In the genomic region with DNA sequence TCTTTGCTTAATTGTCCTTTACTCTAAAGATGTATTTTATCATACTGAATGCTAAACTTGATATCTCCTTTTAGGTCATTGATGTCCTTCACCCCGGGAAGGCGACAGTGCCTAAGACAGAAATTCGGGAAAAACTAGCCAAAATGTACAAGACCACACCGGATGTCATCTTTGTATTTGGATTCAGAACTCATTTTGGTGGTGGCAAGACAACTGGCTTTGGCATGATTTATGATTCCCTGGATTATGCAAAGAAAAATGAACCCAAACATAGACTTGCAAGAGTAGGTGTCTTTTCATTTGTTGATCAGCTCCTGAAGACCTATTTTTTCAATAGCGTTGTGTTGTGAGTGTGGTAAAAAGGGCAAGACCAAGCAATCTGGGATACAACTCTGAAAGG, we compare ENCODE assay signal across 7 cellular contexts. TPM values are rescaled to one million over a fixed set of nuclear protein-coding genes. Genes with fewer than 3 reads are reported as not detected.
DNase-seq lines count a peak whose midpoint lies in the region; ATAC-seq and TF ChIP-seq lines count a peak whose summit lies in the region.

No MANE protein-coding gene starts in this region.

- intact Hi-C loops in OCI-LY7 (cut with micrococcal nuclease; ENCODE audit: unreplicated experiment) = no loop called here

- H3K4me1 ChIP-seq in OCI-LY7 (ENCODE audit: insufficient read depth, low read length, poor library complexity, severe bottlenecking) = peaks cover 59% of the 10 kb centered on the region
- peaks cover 16% of the 10 kb centered on the region for H3K4me1 ChIP-seq in endocrine pancreas (ENCODE audit: control insufficient read depth, insufficient read depth, low read length)
- H3K4me1 ChIP-seq in trophoblast cell (ENCODE audit: control insufficient read depth in 1 of 2, insufficient read depth in 2 of 2, low read length in 2 of 2) = peaks cover 0 to 3% of the 10 kb centered on the region in 2 experiments

- H4K20me1 ChIP-seq in OCI-LY7 (ENCODE audit: insufficient read depth, low read length) = peaks cover 60% of the 10 kb centered on the region

- peaks cover 69% of the 10 kb centered on the region for H3K79me2 ChIP-seq in OCI-LY7 (ENCODE audit: insufficient read depth, low read depth, low read length)
- peaks cover 10% of the 10 kb centered on the region for H3K79me2 ChIP-seq in trophoblast cell (ENCODE audit: control insufficient read depth, insufficient read depth, low read length, poor library complexity)

- H4K91ac ChIP-seq in trophoblast cell (ENCODE audit: low read depth, low read length) = no peak overlapping the region

- DNase-seq in GM12865 (ENCODE audit: low read depth) (no peak), OCI-LY7 (ENCODE audit: low spot score) (no peak), trophoblast cell (no peak), DMS53 treated with DMSO at 0.1 percent for 48 hours (lab: John Stamatoyannopoulos, UW; ENCODE audit: unreplicated experiment) (no peak), NCI-H2196 (lab: John Stamatoyannopoulos, UW; ENCODE audit: unreplicated experiment) (no peak)

- H3K23ac ChIP-seq in trophoblast cell (ENCODE audit: low read length) = no peak overlapping the region

- H2AK5ac ChIP-seq in trophoblast cell (ENCODE audit: low read length) = no peak overlapping the region

- CTCF ChIA-PET in OCI-LY7 (lab: Charles Lee; ENCODE audit: unreplicated experiment) = no interaction called here

- TF ChIP-seq CTCF in GM12865 (IDR thresholded peaks at IDR 0.05; ENCODE audit: insufficient read depth, low read depth, low read length, missing control alignments) (no peak), OCI-LY7 (conservative IDR thresholded peaks at IDR 0.05; ENCODE audit: low read length) (no peak)

- H3K36me3 ChIP-seq in OCI-LY7 (ENCODE audit: insufficient read depth, low read length) = peaks cover 64% of the 10 kb centered on the region
- peaks cover 3% of the 10 kb centered on the region for H3K36me3 ChIP-seq in endocrine pancreas (ENCODE audit: control insufficient read depth, insufficient read depth, low read length)
- peaks cover 17 to 40% of the 10 kb centered on the region in 2 experiments for H3K36me3 ChIP-seq in trophoblast cell (ENCODE audit: control insufficient read depth in 1 of 2, insufficient read depth in 2 of 2, low read length in 2 of 2)

- H3K79me1 ChIP-seq in trophoblast cell (ENCODE audit: low read length) = peaks cover 3% of the 10 kb centered on the region

- H3K14ac ChIP-seq in trophoblast cell (ENCODE audit: low read length) = no peak overlapping the region

- no peak overlapping the region for H2BK120ac ChIP-seq in trophoblast cell (ENCODE audit: insufficient read depth, low read length, poor library complexity)

- H3K27ac ChIP-seq in OCI-LY7 (ENCODE audit: low read depth, low read length, poor library complexity, severe bottlenecking) = peak overlapping the region; percentile 57
- H3K27ac ChIP-seq in trophoblast cell (ENCODE audit: low read depth, low read length) = no peak overlapping the region

- H3K4ac ChIP-seq in trophoblast cell (ENCODE audit: low read depth, low read length) = peak overlapping the region; percentile 81

- peak overlapping the region; percentile 94 for H3K4me2 ChIP-seq in OCI-LY7 (ENCODE audit: low read length)
- H3K4me2 ChIP-seq in trophoblast cell (ENCODE audit: low read length) = no peak overlapping the region

- no peaks in the 10 kb centered on the region for H3K9me2 ChIP-seq in OCI-LY7 (ENCODE audit: insufficient read depth, low read length)

- no peaks in the 10 kb centered on the region for H3K9me3 ChIP-seq in OCI-LY7 (ENCODE audit: low read length)
- no peaks in the 10 kb centered on the region for H3K9me3 ChIP-seq in endocrine pancreas (ENCODE audit: control insufficient read depth, low read length)
- no peaks in the 10 kb centered on the region for H3K9me3 ChIP-seq in trophoblast cell (ENCODE audit: insufficient read depth, low read depth, low read length)

- H4K8ac ChIP-seq in trophoblast cell (ENCODE audit: low read depth, low read length) = no peak overlapping the region

- POLR2A ChIA-PET in OCI-LY7 (lab: Charles Lee) = interaction anchor here (0.8 to 2.2 kb wide), 2 partner anchors 11 to 579 kb away, joined by 3 to 5 read pairs; no protein-coding TSS in a partner anchor

- H3K4me3 ChIP-seq in GM12865 (ENCODE audit: low read depth, low read length) (peak overlapping the region; percentile 77), OCI-LY7 (ENCODE audit: low read depth, low read length, poor library complexity, severe bottlenecking) (peak overlapping the region; percentile 85), endocrine pancreas (ENCODE audit: control insufficient read depth, insufficient read depth, low read length) (peak overlapping the region; percentile 96), trophoblast cell (ENCODE audit: low read depth, low read length) (no peak overlapping the region)

- H3K18ac ChIP-seq in trophoblast cell (ENCODE audit: low read length) = no peak overlapping the region

- no peak for ATAC-seq in HG03196 (IDR thresholded peaks at IDR 0.05; ENCODE audit: unreplicated experiment)

- H3K27me3 ChIP-seq in endocrine pancreas (ENCODE audit: control insufficient read depth, insufficient read depth, low read length) (no peaks in the 10 kb centered on the region), trophoblast cell (ENCODE audit: insufficient read depth, low read length) (no peaks in the 10 kb centered on the region)

- no TSS peak for BruUV-seq in OCI-LY7 (replicated peaks; lab: Mats Ljungman, UMichigan)

- H3K9ac ChIP-seq in endocrine pancreas (ENCODE audit: control insufficient read depth, insufficient read depth, low read length) (peak overlapping the region; percentile 38), trophoblast cell (ENCODE audit: low read length) (no peak overlapping the region)

- H4K12ac ChIP-seq in trophoblast cell (ENCODE audit: low read depth, low read length) = no peak overlapping the region

- no peak overlapping the region for H2BK12ac ChIP-seq in trophoblast cell (ENCODE audit: low read length)

- H2AFZ ChIP-seq in OCI-LY7 (ENCODE audit: low read length) (no peak overlapping the region), trophoblast cell (ENCODE audit: insufficient read depth, low read length, poor library complexity) (no peak overlapping the region)

- no peak overlapping the region for H2BK5ac ChIP-seq in trophoblast cell (ENCODE audit: low read depth, low read length, poor library complexity)

- WGBS in trophoblast cell (ENCODE audit: extremely low coverage, insufficient coverage, insufficient read length) = no CpG with 5 or more reads among the region's 5 CpGs

RNA-seq across cellular contexts. Expression of gene RPS24, which starts 1.8 kb away (rescaled TPM):
- 3,395 and 3,631 TPM in 2 replicates for total RNA-seq in OCI-LY7 (2014; rRNA removed; shearing (Covaris generic))
- total RNA-seq in OCI-LY7 (2022) = 2,059 and 2,387 TPM in 2 replicates
- polyA plus RNA-seq in trophoblast cell (2013) = 3,499 and 3,574 TPM in 2 replicates

RNA-seq across cellular contexts. Expression of gene POLR3A, which starts 6.1 kb away (rescaled TPM):
- total RNA-seq in OCI-LY7 (2014; rRNA removed; shearing (Covaris generic)) = 11.6 and 16.3 TPM in 2 replicates
- total RNA-seq in OCI-LY7 (2022) = 18.1 and 21.5 TPM in 2 replicates
- polyA plus RNA-seq in trophoblast cell (2013) = 10.5 and 10.7 TPM in 2 replicates
